Comparison of ENCODE assay signal across 9 cellular contexts in genomic region chrX:3699841-3700381, GRCh38. TPM values are rescaled to one million over a fixed set of nuclear protein-coding genes. Genes with fewer than 3 reads are reported as not detected.
DNase-seq lines count a peak whose midpoint lies in the region; ATAC-seq lines count a peak whose summit lies in the region.
"Had no signal": no experiment of that assay in that cellular context is flagged by ENCODE, and none has a peak within 500 bp of the region (broad histone marks: within the 10 kb centered on the region; RNA-seq: fewer than 3 reads in every experiment).

No MANE protein-coding gene starts in this region.

- H3K9me3 Mint-ChIP-seq in stimulated activated naive CD8-positive, alpha-beta T cell treated with anti-CD3 and anti-CD28 coated beads, Interleukin-15, Interleukin-2, amounts not matched to agents 100 ng/mL and 50 ng/mL, for 24 hours, result no peaks in the 10 kb centered on the region

- no peaks in the 10 kb centered on the region for H3K4me1 ChIP-seq in esophagus (ENCODE audit: control insufficient read depth in 2 of 2, insufficient read depth in 2 of 2, low read length in 1 of 2)

- no peak overlapping the region for H3K4me3 ChIP-seq in esophagus (ENCODE audit: low read depth in 1 of 2, low read length in 2 of 2)

- H3K27ac ChIP-seq in esophagus (ENCODE audit: low read depth in 2 of 2, low read length in 1 of 2), result peak overlapping the region; percentile 2 to 66
- H3K27ac ChIP-seq: epithelial cell of prostate had no signal

- H3K36me3 ChIP-seq in esophagus (ENCODE audit: control insufficient read depth in 2 of 2, insufficient read depth in 2 of 2, low read length in 1 of 2), result no peaks in the 10 kb centered on the region

- peak overlapping the region; percentile 91 for H3K27ac Mint-ChIP-seq in stimulated activated naive CD8-positive, alpha-beta T cell treated with anti-CD3 and anti-CD28 coated beads, Interleukin-15, Interleukin-2, amounts not matched to agents 100 ng/mL and 50 ng/mL, for 24 hours

- H3K4me3 Mint-ChIP-seq in stimulated activated naive CD8-positive, alpha-beta T cell treated with anti-CD3 and anti-CD28 coated beads, Interleukin-15, Interleukin-2, amounts not matched to agents 100 ng/mL and 50 ng/mL, for 24 hours, result peak overlapping the region; percentile 81

- ATAC-seq in GM21576 (IDR thresholded peaks at IDR 0.05; ENCODE audit: unreplicated experiment), result peak; percentile 66
- no peak for ATAC-seq in GM19397 (IDR thresholded peaks at IDR 0.05; ENCODE audit: unreplicated experiment)

- H3K27me3 Mint-ChIP-seq in stimulated activated naive CD8-positive, alpha-beta T cell treated with anti-CD3 and anti-CD28 coated beads, Interleukin-15, Interleukin-2, amounts not matched to agents 100 ng/mL and 50 ng/mL, for 24 hours, result no peaks in the 10 kb centered on the region

- no peaks in the 10 kb centered on the region for H3K9me3 ChIP-seq in esophagus (ENCODE audit: control insufficient read depth in 2 of 2, insufficient read depth in 1 of 2, low read depth in 1 of 2, low read length in 1 of 2)

- DNase-seq in ELR (ENCODE audit: low read depth) (peak; percentile 1), NAMALWA (ENCODE audit: low spot score) (peak; percentile 41)
- no peak for DNase-seq in stimulated activated CD4-positive, alpha-beta T cell treated with anti-CD3 and anti-CD28 coated beads, Interleukin-1b, Interleukin-23, amount 100 ng/mL, for 48 hours
- DNase-seq in stimulated activated naive CD4-positive, alpha-beta T cell treated with Interleukin-2 at 50 U/mL for 16 hours (lab: John Stamatoyannopoulos, UW), result no peak

- WGBS in esophagus, 2 donors, result 19 to 38% methylated on average over 9 of the region's 9 CpGs

- no peaks in the 10 kb centered on the region for H3K27me3 ChIP-seq in esophagus (ENCODE audit: control insufficient read depth in 1 of 2, insufficient read depth in 2 of 2, low read length in 2 of 2)

- peaks cover 12% of the 10 kb centered on the region for H3K36me3 Mint-ChIP-seq in stimulated activated naive CD8-positive, alpha-beta T cell treated with anti-CD3 and anti-CD28 coated beads, Interleukin-15, Interleukin-2, amounts not matched to agents 100 ng/mL and 50 ng/mL, for 24 hours (ENCODE audit: low read depth)

- H3K4me1 Mint-ChIP-seq in stimulated activated naive CD8-positive, alpha-beta T cell treated with anti-CD3 and anti-CD28 coated beads, Interleukin-15, Interleukin-2, amounts not matched to agents 100 ng/mL and 50 ng/mL, for 24 hours (ENCODE audit: low read depth), result peaks cover 69% of the 10 kb centered on the region

RNA-seq across cellular contexts. Expression of gene PRKX, which starts 13.5 kb away (rescaled TPM):
- polyA plus RNA-seq in esophagus, result 10 to 100 TPM in 1 of 2 donors, 1 to 10 TPM in 1; 5.6 to 15.4 TPM

Comparison
In these comparisons a context has a peak if more than half of its experiments do, and no peak if none do; other contexts are left out.
1. DNase-seq: peak in ELR (single experiment) and NAMALWA (single experiment); none in stimulated activated CD4-positive, alpha-beta T cell treated with anti-CD3 and anti-CD28 coated beads, Interleukin-1b, Interleukin-23, amount 100 ng/mL, for 48 hours (single experiment) and stimulated activated naive CD4-positive, alpha-beta T cell treated with Interleukin-2 at 50 U/mL for 16 hours (single experiment).